Comparison of ENCODE assay signal across 1 cellular context in genomic region chr2:241673797-241674725, GRCh38.
TF ChIP-seq lines count a peak whose summit lies in the region.

No MANE protein-coding gene starts in this region.

TF ChIP-seq in GM23338, 12 proteins besides CTCF, POLR2A, EP300 and RAD21 (continued from another document):
- TF ChIP-seq ZNF462 (CRISPR knock-in tag; IDR thresholded peaks at IDR 0.05), result no peak
- TF ChIP-seq EZH2 (IDR thresholded peaks at IDR 0.05; ENCODE audit: low read depth, unreplicated experiment), result no peak
- TF ChIP-seq STAT1 (IDR thresholded peaks at IDR 0.05; ENCODE audit: unreplicated experiment), result no peak
